Comparison of ENCODE assay signal across 21 cellular contexts in genomic region chr5:177163500-177163899, GRCh38.
"Had no signal": no experiment of that assay in that cellular context is flagged by ENCODE, and none has a peak within 500 bp of the region (broad histone marks: within the 10 kb centered on the region; RNA-seq: fewer than 3 reads in every experiment).

No MANE protein-coding gene starts in this region.

- H3K27me3 ChIP-seq: dorsolateral prefrontal cortex, esophagus squamous epithelium, right atrium auricular region, sigmoid colon, spleen, testis, tibial nerve, upper lobe of left lung had no signal

- H3K4me1 Mint-ChIP-seq: nephron progenitor cell had no signal

- H3K4me3 Mint-ChIP-seq: naive thymus-derived CD8-positive, alpha-beta T cell; nephron progenitor cell; stimulated activated memory B cell treated with anti-CD40 and anti-IgM and Interleukin-4, amounts not matched to agents 10 μg/mL and 1 μg/mL and 100 μg/mL, for 72 hours had no signal

- DNase-seq: effector CD4-positive, alpha-beta T cell; esophagus squamous epithelium; foreskin melanocyte; glutamatergic neuron; left ventricle myocardium superior; lower lobe of right lung; naive thymus-derived CD8-positive, alpha-beta T cell; nephron progenitor cell; nucleus accumbens; sigmoid colon; spleen; stimulated activated CD4-positive, alpha-beta T cell treated with anti-CD3 and anti-CD28 coated beads, Interleukin-4, amount 100 ng/mL, for 4 hours; stimulated activated naive CD8-positive, alpha-beta T cell treated with anti-CD3 and anti-CD28 coated beads, Interleukin-15, Interleukin-2, amounts not matched to agents 100 U/mL and 50 U/mL, for 24 hours; substantia nigra; testis; upper lobe of left lung had no signal

- H3K9me3 ChIP-seq: esophagus squamous epithelium, lower lobe of right lung, prostate gland, right atrium auricular region, sigmoid colon, spleen, testis, tibial nerve, upper lobe of left lung had no signal

- H3K27me3 Mint-ChIP-seq: naive thymus-derived CD8-positive, alpha-beta T cell; stimulated activated memory B cell treated with anti-CD40 and anti-IgM and Interleukin-4, amounts not matched to agents 10 μg/mL and 1 μg/mL and 100 μg/mL, for 72 hours had no signal

- H3K27ac Mint-ChIP-seq: stimulated activated memory B cell treated with anti-CD40 and anti-IgM and Interleukin-4, amounts not matched to agents 10 μg/mL and 1 μg/mL and 100 μg/mL, for 72 hours had no signal

- ATAC-seq: left ventricle myocardium superior; lower lobe of right lung; naive thymus-derived CD8-positive, alpha-beta T cell; stimulated activated memory B cell treated with anti-CD40 and anti-IgM and Interleukin-4, amounts not matched to agents 10 μg/mL and 1 μg/mL and 100 μg/mL, for 72 hours; stimulated activated naive CD8-positive, alpha-beta T cell treated with anti-CD3 and anti-CD28 coated beads, Interleukin-15, Interleukin-2, amounts not matched to agents 100 U/mL and 50 U/mL, for 24 hours had no signal

- H3K4me1 ChIP-seq: esophagus squamous epithelium, lower lobe of right lung, prostate gland, sigmoid colon, testis, upper lobe of left lung had no signal

- H3K27ac ChIP-seq: dorsolateral prefrontal cortex, esophagus squamous epithelium, lower lobe of right lung, prostate gland, right atrium auricular region, sigmoid colon, spleen, testis, tibial nerve, upper lobe of left lung had no signal

- H3K36me3 ChIP-seq: prostate gland, right atrium auricular region had no signal

- H3K4me3 ChIP-seq: dorsolateral prefrontal cortex, esophagus squamous epithelium, lower lobe of right lung, prostate gland, right atrium auricular region, sigmoid colon, spleen, testis, tibial nerve, upper lobe of left lung had no signal

- H3K9me3 Mint-ChIP-seq: naive thymus-derived CD8-positive, alpha-beta T cell; nephron progenitor cell; stimulated activated memory B cell treated with anti-CD40 and anti-IgM and Interleukin-4, amounts not matched to agents 10 μg/mL and 1 μg/mL and 100 μg/mL, for 72 hours had no signal
